Comparison of ENCODE assay signal across 1 cellular context in genomic region chr11:68120212-68121066, GRCh38.
TF ChIP-seq lines count a peak whose summit lies in the region.

No MANE protein-coding gene starts in this region.

TF ChIP-seq in HepG2, 621 proteins besides CTCF, POLR2A, EP300 and RAD21 (continued from another document):
- TF ChIP-seq E2F1 (CRISPR knock-in tag; IDR thresholded peaks at IDR 0.05), result no peak
- no peak for TF ChIP-seq ZNF33A (CRISPR knock-in tag; IDR thresholded peaks at IDR 0.05; ENCODE audit: borderline replicate concordance)
- TF ChIP-seq MED1 (CRISPR knock-in tag; IDR thresholded peaks at IDR 0.05), result 0 out of 2 replicates have a peak, but pooled peaks have one; percentile 9
- TF ChIP-seq FOXC1 (CRISPR knock-in tag; IDR thresholded peaks at IDR 0.05; ENCODE audit: borderline replicate concordance), result peak; percentile 23; the same call in 1 of the 2 replicates
- TF ChIP-seq, protein P1, sequence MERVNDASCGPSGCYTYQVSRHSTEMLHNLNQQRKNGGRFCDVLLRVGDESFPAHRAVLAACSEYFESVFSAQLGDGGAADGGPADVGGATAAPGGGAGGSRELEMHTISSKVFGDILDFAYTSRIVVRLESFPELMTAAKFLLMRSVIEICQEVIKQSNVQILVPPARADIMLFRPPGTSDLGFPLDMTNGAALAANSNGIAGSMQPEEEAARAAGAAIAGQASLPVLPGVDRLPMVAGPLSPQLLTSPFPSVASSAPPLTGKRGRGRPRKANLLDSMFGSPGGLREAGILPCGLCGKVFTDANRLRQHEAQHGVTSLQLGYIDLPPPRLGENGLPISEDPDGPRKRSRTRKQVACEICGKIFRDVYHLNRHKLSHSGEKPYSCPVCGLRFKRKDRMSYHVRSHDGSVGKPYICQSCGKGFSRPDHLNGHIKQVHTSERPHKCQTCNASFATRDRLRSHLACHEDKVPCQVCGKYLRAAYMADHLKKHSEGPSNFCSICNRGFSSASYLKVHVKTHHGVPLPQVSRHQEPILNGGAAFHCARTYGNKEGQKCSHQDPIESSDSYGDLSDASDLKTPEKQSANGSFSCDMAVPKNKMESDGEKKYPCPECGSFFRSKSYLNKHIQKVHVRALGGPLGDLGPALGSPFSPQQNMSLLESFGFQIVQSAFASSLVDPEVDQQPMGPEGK (CRISPR knock-in tag; IDR thresholded peaks at IDR 0.05), result peak; percentile 82
- TF ChIP-seq AGO2 (optimal IDR thresholded peaks at IDR 0.05; ENCODE audit: low read depth, low read length), result peak; percentile 28
- no peak for TF ChIP-seq ZNF451 (CRISPR knock-in tag; IDR thresholded peaks at IDR 0.05)
- TF ChIP-seq, protein P2, sequence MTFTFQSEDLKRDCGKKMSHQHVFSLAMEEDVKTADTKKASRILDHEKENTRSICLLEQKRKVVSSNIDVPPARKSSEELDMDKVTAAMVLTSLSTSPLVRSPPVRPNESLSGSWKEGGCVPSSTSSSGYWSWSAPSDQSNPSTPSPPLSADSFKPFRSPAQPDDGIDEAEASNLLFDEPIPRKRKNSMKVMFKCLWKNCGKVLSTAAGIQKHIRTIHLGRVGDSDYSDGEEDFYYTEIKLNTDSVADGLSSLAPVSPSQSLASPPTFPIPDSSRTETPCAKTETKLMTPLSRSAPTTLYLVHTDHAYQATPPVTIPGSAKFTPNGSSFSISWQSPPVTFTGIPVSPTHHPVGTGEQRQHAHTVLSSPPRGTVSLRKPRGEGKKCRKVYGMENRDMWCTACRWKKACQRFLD (CRISPR knock-in tag; IDR thresholded peaks at IDR 0.05; ENCODE audit: borderline replicate concordance), result no peak
- TF ChIP-seq YY1 (IDR thresholded peaks at IDR 0.05; ENCODE audit: insufficient read depth, insufficient replicate concordance, low read depth, low read length), result peak; percentile 8
- peak; percentile 56; the same call in 1 of the 2 replicates for TF ChIP-seq SIN3A (IDR thresholded peaks at IDR 0.05; ENCODE audit: borderline replicate concordance, low read depth, low read length)
- no peak for TF ChIP-seq LCORL (IDR thresholded peaks at IDR 0.05)
- 0 out of 2 replicates have a peak, but pooled peaks have one; percentile 21 for TF ChIP-seq LCORL (CRISPR knock-in tag; IDR thresholded peaks at IDR 0.05)
- 0 out of 2 replicates have a peak, but pooled peaks have one; percentile 29 for TF ChIP-seq HOXA5 (CRISPR knock-in tag; IDR thresholded peaks at IDR 0.05)
- TF ChIP-seq DDIT3 (CRISPR knock-in tag; IDR thresholded peaks at IDR 0.05), result no peak
- 0 out of 2 replicates have a peak, but pooled peaks have one; percentile 6 for TF ChIP-seq GABPB1 (CRISPR knock-in tag; IDR thresholded peaks at IDR 0.05)
- TF ChIP-seq AHDC1 (CRISPR knock-in tag; IDR thresholded peaks at IDR 0.05; ENCODE audit: borderline replicate concordance), result no peak
- peak; percentile 43; the same call in 1 of the 2 replicates for TF ChIP-seq SAP130 (CRISPR knock-in tag; IDR thresholded peaks at IDR 0.05; ENCODE audit: low read depth)
- 0 out of 2 replicates have a peak, but pooled peaks have one; percentile 25 for TF ChIP-seq ZMAT3 (CRISPR knock-in tag; conservative IDR thresholded peaks at IDR 0.05)
- peak; percentile 13; the same call in 1 of the 2 replicates for TF ChIP-seq NKX3-1 (CRISPR knock-in tag; IDR thresholded peaks at IDR 0.05)
- no peak for TF ChIP-seq HMGA1 (CRISPR knock-in tag; conservative IDR thresholded peaks at IDR 0.05)
TF ChIP-seq in HepG2: peak in this region for 17.
